Comparison of ENCODE assay signal across 23 cellular contexts in the genomic region with DNA sequence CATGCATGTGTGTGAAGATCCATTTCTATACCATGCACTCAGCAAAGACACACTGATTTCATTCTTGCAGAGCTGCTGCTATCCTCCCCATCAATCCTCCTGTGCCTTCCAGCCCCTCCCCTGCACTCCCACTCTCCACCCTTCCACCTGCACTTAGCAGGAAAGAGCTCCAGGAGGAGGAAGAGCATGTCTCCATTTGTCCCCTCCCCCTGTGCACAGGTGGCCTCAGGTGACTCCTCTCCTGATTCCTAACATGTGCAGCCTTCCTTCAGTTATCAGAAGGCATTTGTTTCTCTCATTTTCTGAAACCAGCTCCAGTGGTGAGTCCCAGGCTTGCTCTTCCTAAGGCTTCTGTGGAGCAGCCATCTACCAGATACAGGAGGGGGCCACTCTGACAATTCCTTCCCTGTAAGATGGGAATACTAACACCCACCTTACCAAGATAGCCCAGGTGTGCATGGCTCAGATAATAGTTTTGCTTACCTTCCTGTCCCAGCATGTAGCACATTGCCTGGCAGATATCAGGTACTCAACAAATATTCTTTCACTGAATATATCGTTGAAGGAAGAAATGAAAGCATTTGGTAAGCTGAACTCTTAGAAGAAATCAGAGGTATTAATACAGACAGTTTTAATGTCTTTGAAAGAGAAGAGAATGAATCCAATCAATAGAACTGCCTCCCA. TPM values are rescaled to one million over a fixed set of nuclear protein-coding genes. Genes with fewer than 3 reads are reported as not detected.
DNase-seq lines count a peak whose midpoint lies in the region; ATAC-seq and TF ChIP-seq lines count a peak whose summit lies in the region.
"Had no signal": no experiment of that assay in that cellular context is flagged by ENCODE, and none has a peak within 500 bp of the region (broad histone marks: within the 10 kb centered on the region; RNA-seq: fewer than 3 reads in every experiment).

No MANE protein-coding gene starts in this region.

- intact Hi-C loops in left lung (cut with DNase I): no loop called here
- intact Hi-C loops in uterus (cut with DNase I; ENCODE audit: low total_unique reads): no loop called here

- TF ChIP-seq CTCF in left lung (IDR thresholded peaks at IDR 0.05): no peak
- TF ChIP-seq CTCF in uterus (IDR thresholded peaks at IDR 0.05): no peak

- H3K36me3 ChIP-seq in left lung (no peaks in the 10 kb centered on the region), uterus (no peaks in the 10 kb centered on the region)

- peak; percentile 49 for ATAC-seq in left lung
- ATAC-seq: A549 had no signal

- peak; percentile 22 for DNase-seq in NCI-H2107 treated with DMSO at 0.1 percent for 48 hours (lab: John Stamatoyannopoulos, UW; ENCODE audit: unreplicated experiment)
- DNase-seq in NCI-H2107 (lab: John Stamatoyannopoulos, UW): no peak
- DNase-seq in NCI-H187 treated with DMSO at 0.1 percent for 48 hours (lab: John Stamatoyannopoulos, UW): peak; percentile 79
- peak; percentile 6 for DNase-seq in NCI-H69 (lab: John Stamatoyannopoulos, UW)
- no peak for DNase-seq in left lung
- DNase-seq in uterus: no peak
- DNase-seq in activated CD4-positive, alpha-beta T cell treated with anti-CD3 and anti-CD28 coated beads, Interleukin-2, amount 50 U/mL, for 1 hour: no peak
- no peak for DNase-seq in GF-D8 (lab: John Stamatoyannopoulos, UW)
- DNase-seq: CD4-positive, alpha-beta T cell; DMS79 treated with DMSO at 0.1 percent for 48 hours; GM23248; HCEC 1CT; IMR-90; NCI-H2081; NCI-H226; NCI-H748 treated with DMSO at 0.1 percent for 48 hours; OCI-M1; Right ventricle myocardium superior; SW 1271; T-helper 2 cell had no signal

- H3K9me3 ChIP-seq in left lung: no peaks in the 10 kb centered on the region
- no peaks in the 10 kb centered on the region for H3K9me3 ChIP-seq in uterus
- H3K9me3 ChIP-seq: A549 had no signal

- no peak for TF ChIP-seq POLR2A in uterus (IDR thresholded peaks at IDR 0.05)

- H3K27me3 ChIP-seq in left lung: peaks cover under 1 to 29% of the 10 kb centered on the region in 2 donors
- peaks cover 0 to 7% of the 10 kb centered on the region in 2 donors for H3K27me3 ChIP-seq in uterus

- H3K27ac ChIP-seq in left lung: no peak overlapping the region
- H3K27ac ChIP-seq in uterus: no peak overlapping the region
- H3K27ac ChIP-seq: A549, GM23248 had no signal

- H3K4me1 ChIP-seq in left lung (no peaks in the 10 kb centered on the region), uterus (no peaks in the 10 kb centered on the region)
- H3K4me1 ChIP-seq: A549 had no signal

- H3K4me3 ChIP-seq in left lung: no peak overlapping the region
- no peak overlapping the region for H3K4me3 ChIP-seq in uterus
- H3K4me3 ChIP-seq: A549, GM23248 had no signal

RNA-seq across cellular contexts. Expression of a gene that starts 21.9 kb away (rescaled TPM):
- total RNA-seq in left lung (10 to 100 TPM in 1 of 2 donors, 1 to 10 TPM in 1; 7.9 to 31.9 TPM), uterus (1 to 10 TPM in 1 of 4 donors, not detected in 3; 5.1 TPM)
- total RNA-seq: CD4-positive, alpha-beta T cell; GM23248; HT-29; IMR-90; MCF 10A; Right ventricle myocardium superior had no signal

Comparison
In these comparisons a context has a peak if more than half of its experiments do, and no peak if none do; other contexts are left out.
1. DNase-seq: peak in NCI-H2107 treated with DMSO at 0.1 percent for 48 hours (single experiment), NCI-H187 treated with DMSO at 0.1 percent for 48 hours (single experiment) and NCI-H69 (single experiment); none in NCI-H2107 (single experiment), left lung (0 of 2), uterus (0 of 2), activated CD4-positive, alpha-beta T cell treated with anti-CD3 and anti-CD28 coated beads, Interleukin-2, amount 50 U/mL, for 1 hour (single experiment) and GF-D8 (single experiment).